Comparison of ENCODE assay signal across 29 cellular contexts in the genomic region with DNA sequence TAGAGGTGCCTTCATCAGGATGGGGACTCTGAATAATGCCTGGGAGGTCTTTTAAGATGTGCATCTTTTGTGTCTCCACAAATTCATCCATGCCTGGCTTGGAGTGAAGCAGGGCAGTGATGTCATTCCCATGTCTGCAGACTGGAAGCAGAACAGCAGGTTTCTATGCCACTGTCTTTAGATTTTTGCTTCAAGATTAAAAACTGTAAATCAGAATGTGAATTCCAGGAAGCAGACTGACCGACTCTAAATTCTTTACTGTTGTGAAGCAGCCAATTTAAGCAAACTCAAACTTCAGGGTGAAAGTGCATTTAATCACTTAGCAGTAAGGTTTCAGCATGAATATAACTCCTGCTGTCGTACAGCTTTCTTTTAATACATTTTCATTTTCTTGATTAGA.
DNase-seq lines count a peak whose midpoint lies in the region; ATAC-seq, FAIRE-seq and TF ChIP-seq lines count a peak whose summit lies in the region.
"Had no signal": no experiment of that assay in that cellular context is flagged by ENCODE, and none has a peak within 500 bp of the region (broad histone marks: within the 10 kb centered on the region; RNA-seq: fewer than 3 reads in every experiment).

No MANE protein-coding gene starts in this region.

- peak; percentile 28 for ATAC-seq in sciatic nerve
- no peak for ATAC-seq in HG02759 (IDR thresholded peaks at IDR 0.05; ENCODE audit: unreplicated experiment)
- ATAC-seq: activated CD8-positive, alpha-beta T cell treated with anti-CD3 and anti-CD28 coated beads for 36 hours; left lobe of liver; psoas muscle; Right ventricle myocardium inferior had no signal

- TF ChIP-seq CTCF in AG10803 (conservative IDR thresholded peaks at IDR 0.05; ENCODE audit: low read length) (no peak), ascending aorta (IDR thresholded peaks at IDR 0.05) (no peak), uterus (IDR thresholded peaks at IDR 0.05) (no peak)

- H3K9me3 ChIP-seq in ascending aorta (no peaks in the 10 kb centered on the region), uterus (no peaks in the 10 kb centered on the region)
- H3K9me3 ChIP-seq: breast epithelium, psoas muscle, suprapubic skin had no signal

- H3K4me3 ChIP-seq in AG10803 (ENCODE audit: low read length) (no peak overlapping the region), ascending aorta (no peak overlapping the region), uterus (no peak overlapping the region)
- H3K4me3 ChIP-seq: BLaER1, breast epithelium, psoas muscle, suprapubic skin had no signal

- FAIRE-seq in H54 (lab: Jason Lieb, UNC) = no peak
- FAIRE-seq: colon, GM12892 had no signal

- H3K27ac ChIP-seq in ascending aorta (peak overlapping the region; percentile 5 to 30), uterus (peak overlapping the region in 1 of 2 donors; percentile 29)
- H3K27ac ChIP-seq: BLaER1, breast epithelium, epithelial cell of prostate, psoas muscle, suprapubic skin had no signal

- peaks cover 0 to 11% of the 10 kb centered on the region in 2 donors for H3K4me1 ChIP-seq in ascending aorta
- H3K4me1 ChIP-seq in uterus = no peaks in the 10 kb centered on the region
- H3K4me1 ChIP-seq: BLaER1, breast epithelium, psoas muscle, suprapubic skin had no signal

- TF ChIP-seq POLR2A in H54 (IDR thresholded peaks at IDR 0.05; ENCODE audit: low read depth, low read length) = no peak
- TF ChIP-seq POLR2A in uterus (IDR thresholded peaks at IDR 0.05) = no peak

- intact Hi-C loops in ascending aorta (cut with DNase I) (no loop called here), sciatic nerve (cut with DNase I) (no loop called here), uterus (cut with DNase I; ENCODE audit: low total_unique reads) (no loop called here)

- H3K27me3 ChIP-seq in ascending aorta = no peaks in the 10 kb centered on the region
- H3K27me3 ChIP-seq in uterus = no peaks in the 10 kb centered on the region
- H3K27me3 ChIP-seq: BLaER1, breast epithelium, suprapubic skin had no signal

- DNase-seq in AG10803 (ENCODE audit: low read depth) = peak; percentile 20
- no peak for DNase-seq in ascending aorta (ENCODE audit: low spot score in 2 of 2)
- peak; percentile 27 for DNase-seq in iris pigment epithelial cell (ENCODE audit: low read depth)
- DNase-seq in sciatic nerve (ENCODE audit: low spot score) = no peak
- no peak for DNase-seq in H54 (ENCODE audit: insufficient read length, low spot score)
- DNase-seq in uterus = no peak
- DNase-seq in HuH-7 (ENCODE audit: low spot score) = no peak
- DNase-seq: activated CD8-positive, alpha-beta memory T cell treated with anti-CD3 and anti-CD28 coated beads, Interleukin-2, amount 50 U/mL, for 48 hours; activated CD8-positive, alpha-beta T cell treated with anti-CD3 and anti-CD28 coated beads for 36 hours; activated naive CD4-positive, alpha-beta T cell treated with Interleukin-2 at 50 U/mL for 16 hours; DMS 273 treated with DMSO at 0.1 percent for 48 hours; effector CD8-positive, alpha-beta T cell; H7; immature natural killer cell; Kasumi-1; NCI-H1417 treated with DMSO at 0.1 percent for 48 hours; NCI-H2081 treated with DMSO at 0.1 percent for 48 hours; psoas muscle; stimulated activated naive CD4-positive, alpha-beta T cell; SW 1271 had no signal

- H3K36me3 ChIP-seq in ascending aorta (no peaks in the 10 kb centered on the region), uterus (no peaks in the 10 kb centered on the region)
- H3K36me3 ChIP-seq: BLaER1, breast epithelium, suprapubic skin had no signal

Comparison
In these comparisons a context has a peak if more than half of its experiments do, and no peak if none do; other contexts are left out.
1. DNase-seq: peak in AG10803 (single experiment) and iris pigment epithelial cell (single experiment); none in ascending aorta (0 of 2), sciatic nerve (single experiment), H54 (single experiment), uterus (0 of 2) and HuH-7 (single experiment).